ENCODE assay signal across 1 cellular context in the genomic region with DNA sequence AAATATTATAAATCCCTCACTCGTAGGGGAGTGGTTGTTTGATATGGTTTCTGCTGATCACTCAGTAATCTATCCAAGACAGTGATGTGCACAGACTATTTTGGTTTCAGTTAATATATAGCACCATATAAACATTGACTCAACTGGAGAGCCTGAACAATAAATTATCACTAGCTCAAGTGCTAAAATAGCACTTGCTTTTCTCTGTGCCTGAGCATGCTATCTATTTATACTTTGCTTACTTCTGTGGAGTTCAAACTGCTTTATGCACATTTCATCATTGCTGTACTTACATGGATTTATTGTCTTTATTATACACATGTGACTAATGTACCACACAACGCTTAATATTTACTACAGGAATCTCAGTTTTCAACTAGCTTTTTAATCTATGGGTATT.
TF ChIP-seq lines count a peak whose summit lies in the region.

No MANE protein-coding gene starts in this region.

TF ChIP-seq in IMR-90, 13 proteins besides CTCF, POLR2A, EP300 and RAD21:
- TF ChIP-seq SMC3 (IDR thresholded peaks at IDR 0.05; ENCODE audit: low read depth, low read length) (no peak), MXI1 (IDR thresholded peaks at IDR 0.05; ENCODE audit: borderline replicate concordance, low read depth, low read length) (no peak), CEBPB (IDR thresholded peaks at IDR 0.05; ENCODE audit: low read depth, low read length) (no peak), FOS (IDR thresholded peaks at IDR 0.05; ENCODE audit: low read depth, low read length) (no peak), MAFK (IDR thresholded peaks at IDR 0.05; ENCODE audit: low read depth, low read length) (no peak), BHLHE40 (IDR thresholded peaks at IDR 0.05; ENCODE audit: low read depth, low read length) (no peak), NFE2L2 (IDR thresholded peaks at IDR 0.05; ENCODE audit: low read depth, low read length) (no peak), MAZ (IDR thresholded peaks at IDR 0.05; ENCODE audit: borderline replicate concordance, low read depth, low read length) (no peak), USF2 (IDR thresholded peaks at IDR 0.05; ENCODE audit: low read depth, low read length) (no peak), RFX5 (IDR thresholded peaks at IDR 0.05; ENCODE audit: low read depth, low read length) (no peak), CHD1 (IDR thresholded peaks at IDR 0.05; ENCODE audit: low read depth, low read length) (no peak)
